11 cellular contexts compared by ENCODE assay signal in the genomic region with DNA sequence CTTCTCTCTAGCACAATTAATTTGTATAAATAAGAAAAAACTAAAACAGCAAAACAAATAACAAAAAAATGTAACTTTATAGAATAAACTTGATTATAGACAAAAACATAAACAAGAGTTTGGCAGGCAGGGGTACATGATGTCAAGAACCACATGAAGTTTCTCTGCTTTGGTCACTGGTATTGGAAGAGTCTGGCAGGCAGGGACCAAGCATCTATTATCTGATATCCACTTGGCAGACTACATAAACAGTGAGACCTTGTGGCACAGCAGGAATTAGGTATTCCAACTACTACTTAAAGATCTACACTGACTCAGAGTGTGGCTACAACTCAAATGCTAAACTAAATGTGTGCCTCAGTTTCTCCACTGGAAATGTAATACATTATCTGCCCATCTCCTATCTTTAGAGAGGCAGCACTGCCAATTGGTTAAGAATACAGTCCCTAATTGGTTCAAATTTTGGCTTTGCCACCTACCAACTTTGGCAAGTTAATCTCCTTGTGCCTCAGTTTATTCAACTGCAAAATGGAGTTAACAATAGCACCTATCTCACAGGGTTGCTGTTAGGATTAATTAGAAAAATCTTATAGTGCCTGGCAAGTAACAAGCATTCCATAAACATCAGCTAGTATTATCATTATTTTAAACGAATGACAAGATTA. TPM values are rescaled to one million over a fixed set of nuclear protein-coding genes. Genes with fewer than 3 reads are reported as not detected.
DNase-seq lines count a peak whose midpoint lies in the region; ATAC-seq, FAIRE-seq and TF ChIP-seq lines count a peak whose summit lies in the region.
"Had no signal": no experiment of that assay in that cellular context is flagged by ENCODE, and none has a peak within 500 bp of the region (broad histone marks: within the 10 kb centered on the region; RNA-seq: fewer than 3 reads in every experiment).

No MANE protein-coding gene starts in this region.

- WGBS in heart left ventricle, 4 donors = 14 to 21% (median 20%) methylated on average over 1 of the region's 1 CpG
- 95% methylated on average over 1 of the region's 1 CpG for WGBS in GM12878 (ENCODE audit: insufficient coverage, insufficient replicate concordance, low lambda C conversion rate, missing lambda C conversion rate)

- TF ChIP-seq EP300 in GM12878 (IDR thresholded peaks at IDR 0.05; ENCODE audit: borderline replicate concordance in 1 of 2, control insufficient read depth in 1 of 2, low read depth in 2 of 2, low read length in 2 of 2) = no peak

- BruUV-seq in GM12878 (replicated peaks; lab: Mats Ljungman, UMichigan) = no TSS peak

- no peak for TF ChIP-seq RAD21 in GM12878 (IDR thresholded peaks at IDR 0.05; ENCODE audit: insufficient read depth, low read depth, low read length)

- CTCF ChIA-PET in GM12878 (lab: Yijun Ruan, JAX) = no interaction called here

- TF ChIP-seq POLR2A in heart left ventricle (IDR thresholded peaks at IDR 0.05) = no peak
- TF ChIP-seq POLR2A in GM12878 (IDR thresholded peaks at IDR 0.05; ENCODE audit: low read depth, low read length) = no peak

- H3K79me2 ChIP-seq in GM12878 (ENCODE audit: control insufficient read depth, insufficient read depth, low read length) = peaks cover 22% of the 10 kb centered on the region

- H3K27me3 ChIP-seq in heart left ventricle (no peaks in the 10 kb centered on the region), GM12878 (replicated peaks in 1 of 2; ENCODE audit: control insufficient read depth in 2 of 2, insufficient read depth in 2 of 2, low read length in 1 of 2) (no peaks in the 10 kb centered on the region; a peak in 1 of 4 replicates), thoracic aorta (replicated peaks; ENCODE audit: insufficient read depth) (no peaks in the 10 kb centered on the region)

- H3K9me3 ChIP-seq in heart left ventricle (no peaks in the 10 kb centered on the region), GM12878 (replicated peaks; ENCODE audit: control insufficient read depth, insufficient read depth, low read length) (no peaks in the 10 kb centered on the region), kidney (ENCODE audit: control insufficient read depth in 1 of 2, low read length in 2 of 2) (no peaks in the 10 kb centered on the region), thoracic aorta (no peaks in the 10 kb centered on the region)

- intact Hi-C loops in heart left ventricle (cut with DNase I) = loop anchor here in 6 of 10 donors (2.0 to 10.0 kb wide), 6 partner anchors 42 to 120 kb away; no protein-coding TSS in a partner anchor
- intact Hi-C loops in Right ventricle myocardium inferior (cut with DNase I) = loop anchor here (10.0 kb wide), 2 partner anchors 130 to 160 kb away; no protein-coding TSS in a partner anchor
- intact Hi-C loops in GM12878 (cut with micrococcal nuclease; ENCODE audit: unreplicated experiment) = no loop called here
- intact Hi-C loops in kidney (cut with DNase I) = no loop called here

- H3K4me2 ChIP-seq in GM12878 (ENCODE audit: control insufficient read depth, insufficient read depth) = peak overlapping the region; percentile 26

- ATAC-seq in heart left ventricle = no peak
- no peak for ATAC-seq in Right ventricle myocardium inferior
- ATAC-seq in GM12878 = no peak
- ATAC-seq in thoracic aorta (ENCODE audit: insufficient number of reproducible peaks, low FRiP score, low read depth) = no peak
- no peak for ATAC-seq in GM21515 (IDR thresholded peaks at IDR 0.05; ENCODE audit: unreplicated experiment)

- H3K36me3 ChIP-seq in heart left ventricle = no peaks in the 10 kb centered on the region
- no peaks in the 10 kb centered on the region for H3K36me3 ChIP-seq in GM12878 (ENCODE audit: control insufficient read depth in 2 of 2, insufficient read depth in 2 of 2, low read length in 1 of 2)
- H3K36me3 ChIP-seq in kidney (ENCODE audit: control insufficient read depth in 1 of 2, insufficient read depth in 2 of 2, low read length in 2 of 2) = no peaks in the 10 kb centered on the region
- H3K36me3 ChIP-seq in thoracic aorta = no peaks in the 10 kb centered on the region

- POLR2A ChIA-PET in GM12878 (lab: Charles Lee) = no interaction called here

- SMC1A ChIA-PET in GM12878 (lab: Charles Lee; ENCODE audit: uncharacterized antibody, unreplicated experiment) = no interaction called here

- H3K4me3 ChIP-seq in heart left ventricle = peak overlapping the region in 11 of 12 donors; percentile 71 to 96 (median 89)
- H3K4me3 ChIP-seq in GM12878 = no peak overlapping the region
- peak overlapping the region; percentile 86 for H3K4me3 ChIP-seq in kidney (ENCODE audit: low read length in 2 of 2)
- H3K4me3 ChIP-seq in thoracic aorta = peak overlapping the region; percentile 85

- H3K4me1 ChIP-seq in heart left ventricle = peaks cover 0 to 81% (median 63%) of the 10 kb centered on the region in 12 donors
- no peaks in the 10 kb centered on the region for H3K4me1 ChIP-seq in GM12878 (ENCODE audit: control insufficient read depth, insufficient read depth, low read length)
- H3K4me1 ChIP-seq in kidney (ENCODE audit: control insufficient read depth in 1 of 2, insufficient read depth in 1 of 2, low read depth in 1 of 2, low read length in 2 of 2) = peaks cover 22 to 35% of the 10 kb centered on the region in 2 donors
- peaks cover 55 to 80% of the 10 kb centered on the region in 2 donors for H3K4me1 ChIP-seq in thoracic aorta (ENCODE audit: control insufficient read depth in 1 of 2, low read depth in 2 of 2)

- RAD21 ChIA-PET in GM12878 (lab: Charles Lee; ENCODE audit: unreplicated experiment) = no interaction called here

- no peaks in the 10 kb centered on the region for H4K20me1 ChIP-seq in GM12878 (ENCODE audit: control insufficient read depth, insufficient read depth)

- no peak for TF ChIP-seq CTCF in heart left ventricle (IDR thresholded peaks at IDR 0.05)
- no peak for TF ChIP-seq CTCF in GM12878 (IDR thresholded peaks at IDR 0.05 in 2 of 3, conservative IDR thresholded peaks at IDR 0.05 in 1 of 3; ENCODE audit: control insufficient read depth in 2 of 3, extremely low read depth in 1 of 3, insufficient read depth in 1 of 3, low read depth in 3 of 3, low read length in 3 of 3)
- TF ChIP-seq CTCF in kidney (IDR thresholded peaks at IDR 0.05; ENCODE audit: borderline replicate concordance, extremely low read depth, insufficient read depth) = no peak
- no peak for TF ChIP-seq CTCF in thoracic aorta (IDR thresholded peaks at IDR 0.05)

- no peak for DNase-seq in heart left ventricle
- DNase-seq in Right ventricle myocardium inferior (ENCODE audit: missing footprints) = no peak
- no peak for DNase-seq in GM12878 (ENCODE audit: low read depth, low spot score)
- DNase-seq in kidney = no peak
- DNase-seq in thoracic aorta (ENCODE audit: low spot score) = no peak
- no peak for DNase-seq in NCI-H146 (lab: John Stamatoyannopoulos, UW)
- no peak for DNase-seq in HT-29 (ENCODE audit: low spot score)
- DNase-seq: activated naive CD4-positive, alpha-beta T cell treated with anti-CD3 and anti-CD28 coated beads for 36 hours; NCI-H2029 had no signal

- no peak overlapping the region for H3K9ac ChIP-seq in GM12878 (ENCODE audit: control insufficient read depth, insufficient read depth, low read length)
- H3K9ac ChIP-seq in kidney (ENCODE audit: low read length in 2 of 2) = peak overlapping the region in 1 of 2 donors; percentile 47

- peak overlapping the region in 7 of 12 donors; percentile 2 to 99 (median 97) for H3K27ac ChIP-seq in heart left ventricle
- H3K27ac ChIP-seq in GM12878 (ENCODE audit: control insufficient read depth, insufficient read depth) = no peak overlapping the region
- peak overlapping the region in 1 of 2 donors; percentile 34 for H3K27ac ChIP-seq in kidney (ENCODE audit: low read depth in 2 of 2, low read length in 2 of 2)
- H3K27ac ChIP-seq in thoracic aorta = no peak overlapping the region

- in situ Hi-C loops in GM12878 (cut with MboI) = no loop called here

- FAIRE-seq in GM12878 (lab: Jason Lieb, UNC) (no peak), kidney (lab: Jason Lieb, UNC) (no peak)
- FAIRE-seq: endometrium had no signal

- no peak overlapping the region for H2AFZ ChIP-seq in GM12878 (ENCODE audit: control insufficient read depth, low read depth, low read length)

TF ChIP-seq in GM12878, 131 proteins besides CTCF, POLR2A, EP300 and RAD21 (continues in another document):
- TF ChIP-seq BACH1 (IDR thresholded peaks at IDR 0.05; ENCODE audit: borderline replicate concordance) (no peak), EGR1 (IDR thresholded peaks at IDR 0.05; ENCODE audit: borderline replicate concordance in 1 of 2, low read depth in 2 of 2, low read length in 2 of 2) (no peak), POU2F2 (IDR thresholded peaks at IDR 0.05; ENCODE audit: borderline replicate concordance, low read depth, low read length) (no peak)

RNA-seq across cellular contexts. Expression of a gene that starts 2.7 kb away (rescaled TPM):
- total RNA-seq in heart left ventricle (10 to 100 TPM; 26.2 to 45.4 (median 33.7) TPM), Right ventricle myocardium inferior (32.3 TPM), GM12878 (2014; rRNA removed) (0.05 and 0.23 TPM in 2 replicates), GM12878 (2014; rRNA removed; fragmentation: Illumina TruSeq; extraction: Trizol) (0.18 and 0.46 TPM in 2 replicates), GM12878 (2021) (0.61 and 0.95 TPM in 2 replicates), kidney (39.5 TPM), thoracic aorta (10 to 100 TPM; 53.7 to 58.8 TPM)
- polyA plus RNA-seq in heart left ventricle (10 to 100 TPM; 14.5 to 20.3 TPM), GM12878 (2011; rRNA removed) (0.68 and 0.98 TPM in 2 replicates), GM12878 (2014; fragmentation: Illumina TruSeq; extraction: Trizol) (0.12 and 0.16 TPM in 2 replicates), GM12878 (2014; fragmentation: Nextera tagmentation; extraction: Ambion mirVana) (under 1 TPM in 1 of 2 experiments, not detected in 1; 0.04 TPM), GM12878 (2014; rRNA removed) (0.05 and 0.14 TPM in 2 replicates), GM12878 (2016; fragmentation: Nextera tagmentation; extraction: Ambion mirVana) (under 1 TPM; 0.21 to 0.38 TPM), kidney (ENCODE audit: insufficient read depth, low read depth, low replicate concordance) (14.9 TPM)
- 98.2 and 103 TPM in 2 replicates for total RNA-seq in GM12878 (2013; cell fraction: nucleolus; rRNA removed)
- 1.9 TPM for polyA plus RNA-seq in GM12878 (2011; ENCODE audit: low read depth)
- polyA plus RNA-seq in GM12878 (2011; cell fraction: cytosol; rRNA removed) = 0.23 and 0.36 TPM in 2 replicates
- 0.54 and 0.73 TPM in 2 replicates for polyA plus RNA-seq in GM12878 (2011; cell fraction: nucleus; rRNA removed)
- 2.8 and 3.1 TPM in 2 replicates for polyA plus RNA-seq in GM12878 (2012)
- polyA minus RNA-seq in GM12878 (2011; rRNA and poly(A)+ RNA removed) = 0.51 and 0.62 TPM in 2 replicates
- polyA minus RNA-seq in GM12878 (2011; cell fraction: cytosol; rRNA and poly(A)+ RNA removed) = not detected in 2 replicates
- polyA minus RNA-seq in GM12878 (2011; cell fraction: nucleus; rRNA and poly(A)+ RNA removed) = 0.96 and 1.6 TPM in 2 replicates
- 44.8 and 50.5 TPM in 2 replicates for total RNA-seq in HT-29 (2014; rRNA removed; shearing (Covaris generic))

Comparison
In these comparisons a context has a peak if more than half of its experiments do, and no peak if none do; other contexts are left out.
1. H3K27ac ChIP-seq: peak in heart left ventricle (7 of 12); none in GM12878 (single experiment) and thoracic aorta (0 of 2).
2. intact Hi-C loops: an anchor here in heart left ventricle (2.0 to 10.0 kb wide) and Right ventricle myocardium inferior (10.0 kb wide); none called in GM12878 and kidney.